ENCODE assay signal across 24 cellular contexts in genomic region chr7:26356266-26356665, GRCh38.
"Had no signal": no experiment of that assay in that cellular context is flagged by ENCODE, and none has a peak within 500 bp of the region (broad histone marks: within the 10 kb centered on the region; RNA-seq: fewer than 3 reads in every experiment).

No MANE protein-coding gene starts in this region.

- H3K4me3 Mint-ChIP-seq: mesothelial cell of epicardium; naive B cell; natural killer cell treated with Interleukin-12 subunit alpha and Interleukin-12 subunit beta and Interleukin-15 and Interleukin-18, amount 100 ng/mL, for 72 hours; stimulated activated naive CD8-positive, alpha-beta T cell treated with anti-CD3 and anti-CD28 coated beads, Interleukin-15, amount 100 ng/mL, for 72 hours had no signal

- H3K36me3 Mint-ChIP-seq: mesothelial cell of epicardium; natural killer cell treated with Interleukin-12 subunit alpha and Interleukin-12 subunit beta and Interleukin-15 and Interleukin-18, amount 100 ng/mL, for 72 hours had no signal

- H3K4me1 Mint-ChIP-seq: stimulated activated naive CD8-positive, alpha-beta T cell treated with anti-CD3 and anti-CD28 coated beads, Interleukin-15, amount 100 ng/mL, for 72 hours had no signal

- H3K27ac ChIP-seq: dorsolateral prefrontal cortex, gastroesophageal sphincter, heart left ventricle, hepatocyte, left lung, prostate gland, right atrium auricular region, thyroid gland, vagina had no signal

- H2AFZ ChIP-seq: hepatocyte had no signal

- H3K4me2 ChIP-seq: hepatocyte had no signal

- H3K4me3 ChIP-seq: dorsolateral prefrontal cortex, gastroesophageal sphincter, heart left ventricle, hepatocyte, left lung, mucosa of descending colon, prostate gland, right atrium auricular region, thyroid gland, vagina had no signal

- H3K27ac Mint-ChIP-seq: mesothelial cell of epicardium; natural killer cell treated with Interleukin-12 subunit alpha and Interleukin-12 subunit beta and Interleukin-15 and Interleukin-18, amount 100 ng/mL, for 72 hours; stimulated activated naive CD8-positive, alpha-beta T cell treated with anti-CD3 and anti-CD28 coated beads, Interleukin-15, amount 100 ng/mL, for 72 hours had no signal

- H3K36me3 ChIP-seq: gastroesophageal sphincter, heart left ventricle, left lung, prostate gland, right atrium auricular region, thyroid gland, vagina had no signal

- ATAC-seq: gastroesophageal sphincter; heart left ventricle; left lung; mucosa of descending colon; natural killer cell treated with Interleukin-12 subunit alpha and Interleukin-12 subunit beta and Interleukin-15 and Interleukin-18, amount 100 ng/mL, for 72 hours; stimulated activated naive CD8-positive, alpha-beta T cell treated with anti-CD3 and anti-CD28 coated beads, Interleukin-15, amount 100 ng/mL, for 72 hours had no signal

- H3K27me3 Mint-ChIP-seq: naive B cell; natural killer cell treated with Interleukin-12 subunit alpha and Interleukin-12 subunit beta and Interleukin-15 and Interleukin-18, amount 100 ng/mL, for 72 hours; stimulated activated naive CD8-positive, alpha-beta T cell treated with anti-CD3 and anti-CD28 coated beads, Interleukin-15, amount 100 ng/mL, for 72 hours had no signal

- H3K9me3 ChIP-seq: gastroesophageal sphincter, heart left ventricle, left lung, mucosa of descending colon, prostate gland, right atrium auricular region, thyroid gland, vagina had no signal

- H3K79me2 ChIP-seq: hepatocyte had no signal

- H3K4me1 ChIP-seq: gastroesophageal sphincter, prostate gland, right atrium auricular region, thyroid gland, vagina had no signal

- H3K9me3 Mint-ChIP-seq: mesothelial cell of epicardium; naive B cell; natural killer cell treated with Interleukin-12 subunit alpha and Interleukin-12 subunit beta and Interleukin-15 and Interleukin-18, amount 100 ng/mL, for 72 hours; stimulated activated naive CD8-positive, alpha-beta T cell treated with anti-CD3 and anti-CD28 coated beads, Interleukin-15, amount 100 ng/mL, for 72 hours had no signal

- FAIRE-seq: colon, kidney, small intestine had no signal

- DNase-seq: dorsolateral prefrontal cortex; effector CD4-positive, alpha-beta T cell; heart left ventricle; kidney; left lung; mesenchymal stem cell; mucosa of descending colon; naive B cell; nucleus accumbens; small intestine; stimulated activated CD4-positive, alpha-beta T cell treated with anti-CD3 and anti-CD28 coated beads, Interleukin-15, amount 100 ng/mL, for 24 hours; stimulated activated CD4-positive, alpha-beta T cell treated with anti-CD3 and anti-CD28 coated beads, Interleukin-2, amount 100 ng/mL, for 48 hours; stimulated activated naive CD4-positive, alpha-beta T cell; stimulated activated naive CD8-positive, alpha-beta T cell treated with anti-CD3 and anti-CD28 coated beads, Interleukin-15, amount 100 ng/mL, for 72 hours; thyroid gland; trophoblast cell had no signal

- H3K27me3 ChIP-seq: dorsolateral prefrontal cortex, hepatocyte, left lung, right atrium auricular region, thyroid gland, vagina had no signal
